16 cellular contexts compared by ENCODE assay signal in the genomic region with DNA sequence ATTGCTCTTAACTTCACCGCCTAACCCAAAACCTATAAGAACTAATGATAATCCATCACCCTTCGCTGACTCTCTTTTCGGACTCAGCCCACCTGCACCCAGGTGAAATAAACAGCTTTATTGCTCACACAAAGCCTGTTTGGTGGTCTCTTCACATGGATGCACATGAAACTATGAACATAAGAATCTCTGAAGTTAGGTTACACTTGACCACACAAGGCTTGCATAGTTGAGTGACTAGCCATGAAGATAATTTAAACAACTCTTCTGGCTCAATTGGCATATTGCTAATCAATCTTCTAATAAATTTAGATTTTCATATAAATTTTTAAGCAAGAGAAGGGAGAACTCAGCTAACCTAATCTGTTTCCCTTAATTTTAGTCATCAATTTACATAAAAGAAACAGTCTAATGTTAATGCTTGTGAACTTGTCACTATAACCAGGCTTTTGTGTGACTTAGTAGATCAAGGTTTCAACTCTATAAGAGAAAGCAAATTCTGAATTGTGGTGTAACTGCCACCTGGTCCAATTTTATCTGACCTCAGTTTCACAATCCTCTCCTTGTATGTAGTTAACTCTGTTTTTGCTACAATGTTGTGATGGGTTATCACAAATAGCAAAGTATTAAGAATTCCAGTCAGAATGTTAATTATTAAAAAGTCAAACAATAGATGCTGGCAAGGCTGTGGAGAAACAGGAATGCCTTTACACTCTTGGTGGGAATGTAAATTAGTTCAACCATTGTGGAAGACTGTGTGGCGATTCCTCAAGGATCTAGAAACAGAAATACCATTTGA.
"Had no signal": no experiment of that assay in that cellular context is flagged by ENCODE, and none has a peak within 500 bp of the region (broad histone marks: within the 10 kb centered on the region; RNA-seq: fewer than 3 reads in every experiment).

No MANE protein-coding gene starts in this region.

- H3K27me3 Mint-ChIP-seq: activated CD8-positive, alpha-beta memory T cell treated with anti-CD3 and anti-CD28 coated beads, Interleukin-2, amount 10 ng/mL, durations not matched to agents 7 days and 5 days; activated naive CD4-positive, alpha-beta T cell treated with anti-CD3 and anti-CD28 coated beads, Interleukin-2, amount 10 ng/mL, durations not matched to agents 7 days and 5 days; stimulated activated naive CD8-positive, alpha-beta T cell treated with anti-CD3 and anti-CD28 coated beads, Interleukin-15, Interleukin-2, amounts not matched to agents 100 ng/mL and 50 ng/mL, for 24 hours had no signal

- H3K4me3 Mint-ChIP-seq: activated CD8-positive, alpha-beta memory T cell treated with anti-CD3 and anti-CD28 coated beads, Interleukin-2, amount 10 ng/mL, durations not matched to agents 7 days and 5 days; activated naive CD4-positive, alpha-beta T cell treated with anti-CD3 and anti-CD28 coated beads, Interleukin-2, amount 10 ng/mL, durations not matched to agents 7 days and 5 days; neural crest cell; stimulated activated naive CD8-positive, alpha-beta T cell treated with anti-CD3 and anti-CD28 coated beads, Interleukin-15, Interleukin-2, amounts not matched to agents 100 ng/mL and 50 ng/mL, for 24 hours had no signal

- H3K9me3 Mint-ChIP-seq: activated naive CD4-positive, alpha-beta T cell treated with anti-CD3 and anti-CD28 coated beads, Interleukin-2, amount 10 ng/mL, durations not matched to agents 7 days and 5 days; activated T-helper 2 cell treated with anti-CD3 and anti-CD28 coated beads, Interferon-gamma antibody, Interleukin-2, Interleukin-4, amounts not matched to agents 10 μg/mL and 5 μg/mL and 100 μg/mL, durations not matched to agents 14 hours and 24 hours and 36 hours; stimulated activated naive CD8-positive, alpha-beta T cell treated with anti-CD3 and anti-CD28 coated beads, Interleukin-15, Interleukin-2, amounts not matched to agents 100 ng/mL and 50 ng/mL, for 24 hours had no signal

- H3K27ac ChIP-seq: epithelial cell of prostate, psoas muscle, right lobe of liver, upper lobe of right lung had no signal

- H3K27ac Mint-ChIP-seq: activated CD8-positive, alpha-beta memory T cell treated with anti-CD3 and anti-CD28 coated beads, Interleukin-2, amount 10 ng/mL, durations not matched to agents 7 days and 5 days; activated naive CD4-positive, alpha-beta T cell treated with anti-CD3 and anti-CD28 coated beads, Interleukin-2, amount 10 ng/mL, durations not matched to agents 7 days and 5 days; activated T-helper 2 cell treated with anti-CD3 and anti-CD28 coated beads, Interferon-gamma antibody, Interleukin-2, Interleukin-4, amounts not matched to agents 10 μg/mL and 5 μg/mL and 100 μg/mL, durations not matched to agents 14 hours and 24 hours and 36 hours; stimulated activated naive CD8-positive, alpha-beta T cell treated with anti-CD3 and anti-CD28 coated beads, Interleukin-15, Interleukin-2, amounts not matched to agents 100 ng/mL and 50 ng/mL, for 24 hours had no signal

- H3K27me3 ChIP-seq: right lobe of liver, upper lobe of right lung had no signal

- H3K36me3 ChIP-seq: right lobe of liver, upper lobe of right lung had no signal

- H3K4me1 ChIP-seq: psoas muscle, right lobe of liver, upper lobe of right lung had no signal

- H3K4me3 ChIP-seq: psoas muscle, right lobe of liver, smooth muscle cell, upper lobe of right lung had no signal

- ATAC-seq: activated CD8-positive, alpha-beta memory T cell treated with anti-CD3 and anti-CD28 coated beads, Interleukin-2, amount 10 ng/mL, durations not matched to agents 7 days and 5 days; left lobe of liver; psoas muscle; right lobe of liver; upper lobe of right lung had no signal

- H3K4me1 Mint-ChIP-seq: activated CD8-positive, alpha-beta memory T cell treated with anti-CD3 and anti-CD28 coated beads, Interleukin-2, amount 10 ng/mL, durations not matched to agents 7 days and 5 days; activated naive CD4-positive, alpha-beta T cell treated with anti-CD3 and anti-CD28 coated beads, Interleukin-2, amount 10 ng/mL, durations not matched to agents 7 days and 5 days; neural crest cell had no signal

- H3K9me3 ChIP-seq: psoas muscle, right lobe of liver, upper lobe of right lung had no signal

- DNase-seq: activated CD4-positive, alpha-beta T cell treated with anti-CD3 and anti-CD28 coated beads for 1 hour; activated CD4-positive, alpha-beta T cell treated with anti-CD3 and anti-CD28 coated beads, Interleukin-2, amount 50 U/mL, for 48 hours; activated CD8-positive, alpha-beta memory T cell treated with anti-CD3 and anti-CD28 coated beads, Interleukin-2, amount 10 ng/mL, durations not matched to agents 7 days and 5 days; activated naive CD4-positive, alpha-beta T cell treated with anti-CD3 and anti-CD28 coated beads, Interleukin-2, amount 10 ng/mL, durations not matched to agents 7 days and 5 days; activated T-cell treated with anti-CD3 and anti-CD28 coated beads, Interleukin-2, amount 50 U/mL, for 1 hour; midbrain; psoas muscle; right lobe of liver; T1000; upper lobe of right lung had no signal
